Comparison of ENCODE assay signal across 9 cellular contexts in genomic region chr4:121227254-121227867, GRCh38.
DNase-seq lines count a peak whose midpoint lies in the region; ATAC-seq, FAIRE-seq and TF ChIP-seq lines count a peak whose summit lies in the region.
"Had no signal": no experiment of that assay in that cellular context is flagged by ENCODE, and none has a peak within 500 bp of the region (broad histone marks: within the 10 kb centered on the region; RNA-seq: fewer than 3 reads in every experiment).

No MANE protein-coding gene starts in this region.

- H3K27me3 Mint-ChIP-seq in activated naive CD8-positive, alpha-beta T cell treated with anti-CD3 and anti-CD28 coated beads, Interleukin-2, amount 50 U/mL, for 24 hours, result no peaks in the 10 kb centered on the region

- H3K9me3 Mint-ChIP-seq in activated naive CD8-positive, alpha-beta T cell treated with anti-CD3 and anti-CD28 coated beads, Interleukin-2, amount 50 U/mL, for 24 hours, result no peaks in the 10 kb centered on the region

- no peak overlapping the region for H3K9ac ChIP-seq in kidney (ENCODE audit: low read length in 2 of 2)

- no peaks in the 10 kb centered on the region for H3K4me1 ChIP-seq in kidney (ENCODE audit: control insufficient read depth in 1 of 2, insufficient read depth in 1 of 2, low read depth in 1 of 2, low read length in 2 of 2)

- no peaks in the 10 kb centered on the region for H3K36me3 Mint-ChIP-seq in activated naive CD8-positive, alpha-beta T cell treated with anti-CD3 and anti-CD28 coated beads, Interleukin-2, amount 50 U/mL, for 24 hours (ENCODE audit: low read depth)

- intact Hi-C loops in kidney (cut with DNase I), result no loop called here
- intact Hi-C loops in cardiac septum (cut with DNase I), result no loop called here

- H3K4me3 ChIP-seq in GM12865 (ENCODE audit: low read depth, low read length), result peak overlapping the region; percentile 56
- no peak overlapping the region for H3K4me3 ChIP-seq in kidney (ENCODE audit: low read length in 2 of 2)

- ATAC-seq in GM19452 (IDR thresholded peaks at IDR 0.05; ENCODE audit: unreplicated experiment) (peak; percentile 87), HG03097 (IDR thresholded peaks at IDR 0.05; ENCODE audit: low FRiP score, unreplicated experiment) (peak; percentile 92)
- ATAC-seq in activated naive CD8-positive, alpha-beta T cell treated with anti-CD3 and anti-CD28 coated beads, Interleukin-2, amount 50 U/mL, for 24 hours, result peak; percentile 94

- H3K4me3 Mint-ChIP-seq in activated naive CD8-positive, alpha-beta T cell treated with anti-CD3 and anti-CD28 coated beads, Interleukin-2, amount 50 U/mL, for 24 hours, result peak overlapping the region; percentile 68

- FAIRE-seq in kidney (lab: Jason Lieb, UNC), result no peak

- no peak overlapping the region for H3K27ac ChIP-seq in kidney (ENCODE audit: low read depth in 2 of 2, low read length in 2 of 2)

- peak; percentile 52 for DNase-seq in GM12865 (ENCODE audit: low read depth)
- DNase-seq in activated naive CD8-positive, alpha-beta T cell treated with anti-CD3 and anti-CD28 coated beads, Interleukin-2, amount 50 U/mL, for 24 hours, result no peak
- DNase-seq in kidney, result no peak
- no peak for DNase-seq in cardiac septum (ENCODE audit: low spot score)
- DNase-seq in DMS153 treated with DMSO at 0.1 percent for 48 hours (lab: John Stamatoyannopoulos, UW; ENCODE audit: unreplicated experiment), result no peak
- no peak for DNase-seq in cerebellar cortex (ENCODE audit: low spot score)
- DNase-seq: NCI-H2171 had no signal

- H3K4me1 Mint-ChIP-seq in activated naive CD8-positive, alpha-beta T cell treated with anti-CD3 and anti-CD28 coated beads, Interleukin-2, amount 50 U/mL, for 24 hours, result peaks cover 44% of the 10 kb centered on the region

- no peaks in the 10 kb centered on the region for H3K36me3 ChIP-seq in kidney (ENCODE audit: control insufficient read depth in 1 of 2, insufficient read depth in 2 of 2, low read length in 2 of 2)

- TF ChIP-seq CTCF in GM12865 (IDR thresholded peaks at IDR 0.05; ENCODE audit: insufficient read depth, low read depth, low read length, missing control alignments), result no peak
- no peak for TF ChIP-seq CTCF in kidney (IDR thresholded peaks at IDR 0.05; ENCODE audit: borderline replicate concordance, extremely low read depth, insufficient read depth)

- H3K9me3 ChIP-seq in kidney (ENCODE audit: control insufficient read depth in 1 of 2, low read length in 2 of 2), result no peaks in the 10 kb centered on the region

- H3K27ac Mint-ChIP-seq in activated naive CD8-positive, alpha-beta T cell treated with anti-CD3 and anti-CD28 coated beads, Interleukin-2, amount 50 U/mL, for 24 hours, result peak overlapping the region; percentile 85
